8 cellular contexts compared by ENCODE assay signal in the genomic region with DNA sequence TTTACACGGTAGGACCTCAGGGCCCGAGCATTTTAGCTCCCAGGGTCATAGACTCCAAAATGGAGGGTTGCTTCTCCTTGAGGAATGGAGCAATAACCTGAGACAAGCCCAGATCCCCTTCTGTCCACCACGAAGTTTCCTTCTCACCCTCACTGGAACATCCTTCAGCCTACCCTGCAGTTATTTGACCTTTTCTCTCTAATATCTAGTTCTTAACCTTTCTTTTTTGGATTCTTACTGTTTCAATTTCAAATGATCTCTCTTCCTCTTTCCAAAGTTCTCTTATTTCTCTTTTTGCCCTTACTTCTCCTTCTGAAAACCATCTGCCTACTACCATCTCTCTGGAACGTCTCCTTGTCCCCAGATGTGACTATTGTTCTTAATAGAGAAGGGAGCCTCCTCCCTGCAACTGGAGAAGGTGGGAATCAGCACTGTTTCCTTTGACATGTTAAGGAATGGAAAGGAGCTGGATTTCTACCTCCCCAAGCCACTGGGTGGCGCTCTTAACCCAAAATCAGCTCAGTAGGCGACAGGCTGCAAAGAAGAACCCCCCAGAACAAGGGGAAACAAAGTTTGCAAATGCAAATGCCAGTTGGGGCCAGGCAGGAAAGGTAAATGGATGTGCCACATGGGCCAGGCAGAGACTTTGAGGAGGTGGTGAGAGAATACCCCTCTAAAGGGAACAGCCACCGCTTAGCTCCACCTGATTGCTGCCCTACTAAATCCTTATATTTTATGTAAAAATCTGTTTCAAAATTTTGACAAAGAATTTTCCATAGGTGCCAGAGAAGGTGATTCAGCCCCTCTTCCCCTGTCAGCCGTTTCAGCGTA. TPM values are rescaled to one million over a fixed set of nuclear protein-coding genes. Genes with fewer than 3 reads are reported as not detected.
DNase-seq lines count a peak whose midpoint lies in the region; ATAC-seq and TF ChIP-seq lines count a peak whose summit lies in the region.

No MANE protein-coding gene starts in this region.

- intact Hi-C loops in right lobe of liver (cut with DNase I), result no loop called here

- TF ChIP-seq CTCF in GM20000 (IDR thresholded peaks at IDR 0.05; ENCODE audit: extremely low read depth, missing control alignments) (peak; percentile 53), RWPE2 (IDR thresholded peaks at IDR 0.05; ENCODE audit: poor library complexity, severe bottlenecking) (peak; percentile 53), brain microvascular endothelial cell (IDR thresholded peaks at IDR 0.05; ENCODE audit: low read depth, low read length, missing control alignments) (peak; percentile 84), right lobe of liver (IDR thresholded peaks at IDR 0.05) (peak; percentile 22 to 58 (median 36)), omental fat pad (IDR thresholded peaks at IDR 0.05) (no peak)

- TF ChIP-seq POLR2A in right lobe of liver (IDR thresholded peaks at IDR 0.05), result no peak

- H3K27me3 ChIP-seq in RWPE2 (ENCODE audit: insufficient read depth, poor library complexity, severe bottlenecking) (peaks cover 13% of the 10 kb centered on the region), brain microvascular endothelial cell (replicated peaks) (peaks cover 6% of the 10 kb centered on the region), right lobe of liver (no peaks in the 10 kb centered on the region)

- ATAC-seq in RWPE2 (ENCODE audit: low read depth) (no peak), right lobe of liver (peak; percentile 34 to 59 (median 41)), HG03432 (IDR thresholded peaks at IDR 0.05; ENCODE audit: unreplicated experiment) (no peak), omental fat pad (ENCODE audit: low FRiP score) (no peak)

- H3K9me3 ChIP-seq in RWPE2 (ENCODE audit: severe bottlenecking) (no peaks in the 10 kb centered on the region), right lobe of liver (no peaks in the 10 kb centered on the region)

- H3K4me1 ChIP-seq in RWPE2 (ENCODE audit: insufficient read depth, poor library complexity, severe bottlenecking) (no peaks in the 10 kb centered on the region), right lobe of liver (peaks cover 0 to 16% (median 0%) of the 10 kb centered on the region in 4 donors)

- in situ Hi-C loops in brain microvascular endothelial cell (cut with HindIII; ENCODE audit: low pct_ligation_motif_present, low sequenced_read_pairs), result no loop called here

- no peaks in the 10 kb centered on the region for H3K36me3 ChIP-seq in RWPE2 (ENCODE audit: low read depth)
- H3K36me3 ChIP-seq in brain microvascular endothelial cell (replicated peaks), result no peaks in the 10 kb centered on the region
- H3K36me3 ChIP-seq in right lobe of liver, result peaks cover 0 to 3% (median 0%) of the 10 kb centered on the region in 4 donors

- H3K27ac ChIP-seq in RWPE2 (ENCODE audit: poor library complexity, severe bottlenecking) (no peak overlapping the region), brain microvascular endothelial cell (no peak overlapping the region), right lobe of liver (no peak overlapping the region), substantia nigra (ENCODE audit: low read depth, low read length, poor library complexity, severe bottlenecking) (no peak overlapping the region)

- 56% methylated on average over 8 of the region's 9 CpGs for WGBS in right lobe of liver (ENCODE audit: insufficient coverage, low coverage, low lambda C conversion rate, missing lambda C conversion rate)

- DNase-seq in Ammon's horn (ENCODE audit: low spot score) (peak; percentile 60), GM20000 (ENCODE audit: low spot score) (peak; percentile 27), RWPE2 (ENCODE audit: low spot score) (no peak), brain microvascular endothelial cell (peak; percentile 36), right lobe of liver (no peak), substantia nigra (lab: John Stamatoyannopoulos, UW) (peak in 29 of 49 donors; percentile 1 to 49 (median 18)), omental fat pad (ENCODE audit: low spot score) (no peak)

- H3K4me3 ChIP-seq in RWPE2 (ENCODE audit: severe bottlenecking) (no peak overlapping the region), brain microvascular endothelial cell (ENCODE audit: low read depth, low read length) (no peak overlapping the region), right lobe of liver (no peak overlapping the region)

RNA-seq across cellular contexts. Expression of a gene that starts 22.4 kb away (rescaled TPM):
- total RNA-seq in right lobe of liver (1 to 10 TPM in 3 of 6 experiments, under 1 TPM in 3; 0.67 to 1.7 (median 1.0) TPM), omental fat pad (10 to 100 TPM; 29.9 to 85.6 (median 39.0) TPM)

RNA-seq across cellular contexts. Expression of a gene that starts 29.5 kb away (rescaled TPM):
- 10 to 100 TPM in 1 of 6 experiments, 1 to 10 TPM in 5; 6.3 to 17.5 (median 7.8) TPM for total RNA-seq in right lobe of liver
- total RNA-seq in omental fat pad, result 10 to 100 TPM; 23.4 to 81.4 (median 43.0) TPM

RNA-seq across cellular contexts. Expression of a gene that starts 53.6 kb away (rescaled TPM):
- total RNA-seq in right lobe of liver (under 1 TPM in 1 of 6 experiments, not detected in 5; 0.51 TPM), omental fat pad (under 1 TPM in 1 of 4 donors, not detected in 3; 0.96 TPM)

Comparison
In these comparisons a context has a peak if more than half of its experiments do, and no peak if none do; other contexts are left out.
1. DNase-seq: peak in Ammon's horn (single experiment), GM20000 (single experiment), brain microvascular endothelial cell (single experiment) and substantia nigra (29 of 49); none in RWPE2 (single experiment), right lobe of liver (0 of 3) and omental fat pad (single experiment).
2. CTCF ChIP-seq: peak in GM20000 (single experiment), RWPE2 (single experiment), brain microvascular endothelial cell (single experiment) and right lobe of liver (4 of 4); none in omental fat pad (0 of 3).
3. ATAC-seq: peak in right lobe of liver (4 of 4); none in RWPE2 (single experiment), HG03432 (single experiment) and omental fat pad (single experiment).
4. RNA of a gene that starts 22.4 kb away (total RNA-seq): 29.9 to 85.6 TPM in omental fat pad; 0.67 to 1.7 TPM in right lobe of liver; every median in the first group is over 10 times any median in the second.